ENCODE assay signal across 2 cellular contexts in genomic region chr2:151973013-151973900, GRCh38.
TF ChIP-seq lines count a peak whose summit lies in the region.

No MANE protein-coding gene starts in this region.

TF ChIP-seq in GM23338, 12 proteins besides CTCF, POLR2A, EP300 and RAD21:
- TF ChIP-seq JUNB (IDR thresholded peaks at IDR 0.05; ENCODE audit: unreplicated experiment) (no peak), ETS1 (IDR thresholded peaks at IDR 0.05) (no peak), ZNF114 (CRISPR knock-in tag; IDR thresholded peaks at IDR 0.05) (no peak)

TF ChIP-seq in H1, 55 proteins besides CTCF, POLR2A, EP300 and RAD21:
- TF ChIP-seq HDAC2 (IDR thresholded peaks at IDR 0.05; ENCODE audit: borderline replicate concordance in 1 of 2, low read depth in 2 of 2, low read length in 2 of 2): no peak
- no peak for TF ChIP-seq RXRA (IDR thresholded peaks at IDR 0.05; ENCODE audit: insufficient read depth, low read depth, low read length)
- TF ChIP-seq ATF3 (IDR thresholded peaks at IDR 0.05; ENCODE audit: insufficient read depth, low read depth, low read length): no peak
